ENCODE assay signal across 1 cellular context in the genomic region with DNA sequence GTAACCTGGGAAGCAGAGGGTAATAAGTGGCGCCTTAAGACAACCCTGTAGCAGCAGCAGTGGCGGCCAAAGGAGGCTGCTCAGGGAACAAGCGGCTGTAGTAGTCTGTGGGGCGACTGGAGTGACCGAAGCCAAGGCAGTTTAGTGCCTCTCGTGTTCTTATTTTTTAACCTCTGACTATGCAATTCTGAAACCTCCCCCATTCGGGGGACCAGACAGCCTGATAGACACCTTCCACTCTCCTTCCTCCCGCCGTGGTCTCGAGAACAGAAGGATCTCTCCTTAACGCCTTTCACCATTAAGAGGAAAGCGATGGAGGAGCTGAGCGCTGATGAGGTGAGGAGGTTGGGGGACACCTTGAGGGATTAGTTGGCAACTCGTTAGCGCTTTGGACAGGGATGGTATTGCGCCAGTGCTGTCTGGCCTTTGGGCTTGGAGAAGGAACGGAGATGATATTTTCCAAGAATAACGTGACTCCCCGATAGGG.
TF ChIP-seq lines count a peak whose summit lies in the region.

No MANE protein-coding gene starts in this region.

TF ChIP-seq in HepG2, 621 proteins besides CTCF, POLR2A, EP300 and RAD21 (continued from another document and continues in another):
- TF ChIP-seq, protein P1, sequence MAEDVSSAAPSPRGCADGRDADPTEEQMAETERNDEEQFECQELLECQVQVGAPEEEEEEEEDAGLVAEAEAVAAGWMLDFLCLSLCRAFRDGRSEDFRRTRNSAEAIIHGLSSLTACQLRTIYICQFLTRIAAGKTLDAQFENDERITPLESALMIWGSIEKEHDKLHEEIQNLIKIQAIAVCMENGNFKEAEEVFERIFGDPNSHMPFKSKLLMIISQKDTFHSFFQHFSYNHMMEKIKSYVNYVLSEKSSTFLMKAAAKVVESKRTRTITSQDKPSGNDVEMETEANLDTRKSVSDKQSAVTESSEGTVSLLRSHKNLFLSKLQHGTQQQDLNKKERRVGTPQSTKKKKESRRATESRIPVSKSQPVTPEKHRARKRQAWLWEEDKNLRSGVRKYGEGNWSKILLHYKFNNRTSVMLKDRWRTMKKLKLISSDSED (CRISPR knock-in tag; IDR thresholded peaks at IDR 0.05): no peak
- TF ChIP-seq ZNF160 (CRISPR knock-in tag; IDR thresholded peaks at IDR 0.05): 0 out of 2 replicates have a peak, but pooled peaks have one; percentile 41
- no peak for TF ChIP-seq ZFP36L2 (CRISPR knock-in tag; IDR thresholded peaks at IDR 0.05)
- TF ChIP-seq SALL1 (CRISPR knock-in tag; IDR thresholded peaks at IDR 0.05): peak; percentile 38; the same call in 1 of the 2 replicates
- TF ChIP-seq, protein P2, sequence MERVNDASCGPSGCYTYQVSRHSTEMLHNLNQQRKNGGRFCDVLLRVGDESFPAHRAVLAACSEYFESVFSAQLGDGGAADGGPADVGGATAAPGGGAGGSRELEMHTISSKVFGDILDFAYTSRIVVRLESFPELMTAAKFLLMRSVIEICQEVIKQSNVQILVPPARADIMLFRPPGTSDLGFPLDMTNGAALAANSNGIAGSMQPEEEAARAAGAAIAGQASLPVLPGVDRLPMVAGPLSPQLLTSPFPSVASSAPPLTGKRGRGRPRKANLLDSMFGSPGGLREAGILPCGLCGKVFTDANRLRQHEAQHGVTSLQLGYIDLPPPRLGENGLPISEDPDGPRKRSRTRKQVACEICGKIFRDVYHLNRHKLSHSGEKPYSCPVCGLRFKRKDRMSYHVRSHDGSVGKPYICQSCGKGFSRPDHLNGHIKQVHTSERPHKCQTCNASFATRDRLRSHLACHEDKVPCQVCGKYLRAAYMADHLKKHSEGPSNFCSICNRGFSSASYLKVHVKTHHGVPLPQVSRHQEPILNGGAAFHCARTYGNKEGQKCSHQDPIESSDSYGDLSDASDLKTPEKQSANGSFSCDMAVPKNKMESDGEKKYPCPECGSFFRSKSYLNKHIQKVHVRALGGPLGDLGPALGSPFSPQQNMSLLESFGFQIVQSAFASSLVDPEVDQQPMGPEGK (CRISPR knock-in tag; IDR thresholded peaks at IDR 0.05): no peak
- TF ChIP-seq SP2 (CRISPR knock-in tag; IDR thresholded peaks at IDR 0.05): no peak
- no peak for TF ChIP-seq ZC3H4 (CRISPR knock-in tag; IDR thresholded peaks at IDR 0.05; ENCODE audit: borderline replicate concordance)
- TF ChIP-seq, protein P3, sequence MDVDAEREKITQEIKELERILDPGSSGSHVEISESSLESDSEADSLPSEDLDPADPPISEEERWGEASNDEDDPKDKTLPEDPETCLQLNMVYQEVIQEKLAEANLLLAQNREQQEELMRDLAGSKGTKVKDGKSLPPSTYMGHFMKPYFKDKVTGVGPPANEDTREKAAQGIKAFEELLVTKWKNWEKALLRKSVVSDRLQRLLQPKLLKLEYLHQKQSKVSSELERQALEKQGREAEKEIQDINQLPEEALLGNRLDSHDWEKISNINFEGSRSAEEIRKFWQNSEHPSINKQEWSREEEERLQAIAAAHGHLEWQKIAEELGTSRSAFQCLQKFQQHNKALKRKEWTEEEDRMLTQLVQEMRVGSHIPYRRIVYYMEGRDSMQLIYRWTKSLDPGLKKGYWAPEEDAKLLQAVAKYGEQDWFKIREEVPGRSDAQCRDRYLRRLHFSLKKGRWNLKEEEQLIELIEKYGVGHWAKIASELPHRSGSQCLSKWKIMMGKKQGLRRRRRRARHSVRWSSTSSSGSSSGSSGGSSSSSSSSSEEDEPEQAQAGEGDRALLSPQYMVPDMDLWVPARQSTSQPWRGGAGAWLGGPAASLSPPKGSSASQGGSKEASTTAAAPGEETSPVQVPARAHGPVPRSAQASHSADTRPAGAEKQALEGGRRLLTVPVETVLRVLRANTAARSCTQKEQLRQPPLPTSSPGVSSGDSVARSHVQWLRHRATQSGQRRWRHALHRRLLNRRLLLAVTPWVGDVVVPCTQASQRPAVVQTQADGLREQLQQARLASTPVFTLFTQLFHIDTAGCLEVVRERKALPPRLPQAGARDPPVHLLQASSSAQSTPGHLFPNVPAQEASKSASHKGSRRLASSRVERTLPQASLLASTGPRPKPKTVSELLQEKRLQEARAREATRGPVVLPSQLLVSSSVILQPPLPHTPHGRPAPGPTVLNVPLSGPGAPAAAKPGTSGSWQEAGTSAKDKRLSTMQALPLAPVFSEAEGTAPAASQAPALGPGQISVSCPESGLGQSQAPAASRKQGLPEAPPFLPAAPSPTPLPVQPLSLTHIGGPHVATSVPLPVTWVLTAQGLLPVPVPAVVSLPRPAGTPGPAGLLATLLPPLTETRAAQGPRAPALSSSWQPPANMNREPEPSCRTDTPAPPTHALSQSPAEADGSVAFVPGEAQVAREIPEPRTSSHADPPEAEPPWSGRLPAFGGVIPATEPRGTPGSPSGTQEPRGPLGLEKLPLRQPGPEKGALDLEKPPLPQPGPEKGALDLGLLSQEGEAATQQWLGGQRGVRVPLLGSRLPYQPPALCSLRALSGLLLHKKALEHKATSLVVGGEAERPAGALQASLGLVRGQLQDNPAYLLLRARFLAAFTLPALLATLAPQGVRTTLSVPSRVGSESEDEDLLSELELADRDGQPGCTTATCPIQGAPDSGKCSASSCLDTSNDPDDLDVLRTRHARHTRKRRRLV (CRISPR knock-in tag; IDR thresholded peaks at IDR 0.05): no peak
- no peak for TF ChIP-seq PRPF4 (IDR thresholded peaks at IDR 0.05; ENCODE audit: low read depth, low read length, poor library complexity, severe bottlenecking)
- TF ChIP-seq DR1 (CRISPR knock-in tag; IDR thresholded peaks at IDR 0.05): no peak
- TF ChIP-seq ZBTB7B (CRISPR knock-in tag; IDR thresholded peaks at IDR 0.05): no peak
- TF ChIP-seq, protein P4, sequence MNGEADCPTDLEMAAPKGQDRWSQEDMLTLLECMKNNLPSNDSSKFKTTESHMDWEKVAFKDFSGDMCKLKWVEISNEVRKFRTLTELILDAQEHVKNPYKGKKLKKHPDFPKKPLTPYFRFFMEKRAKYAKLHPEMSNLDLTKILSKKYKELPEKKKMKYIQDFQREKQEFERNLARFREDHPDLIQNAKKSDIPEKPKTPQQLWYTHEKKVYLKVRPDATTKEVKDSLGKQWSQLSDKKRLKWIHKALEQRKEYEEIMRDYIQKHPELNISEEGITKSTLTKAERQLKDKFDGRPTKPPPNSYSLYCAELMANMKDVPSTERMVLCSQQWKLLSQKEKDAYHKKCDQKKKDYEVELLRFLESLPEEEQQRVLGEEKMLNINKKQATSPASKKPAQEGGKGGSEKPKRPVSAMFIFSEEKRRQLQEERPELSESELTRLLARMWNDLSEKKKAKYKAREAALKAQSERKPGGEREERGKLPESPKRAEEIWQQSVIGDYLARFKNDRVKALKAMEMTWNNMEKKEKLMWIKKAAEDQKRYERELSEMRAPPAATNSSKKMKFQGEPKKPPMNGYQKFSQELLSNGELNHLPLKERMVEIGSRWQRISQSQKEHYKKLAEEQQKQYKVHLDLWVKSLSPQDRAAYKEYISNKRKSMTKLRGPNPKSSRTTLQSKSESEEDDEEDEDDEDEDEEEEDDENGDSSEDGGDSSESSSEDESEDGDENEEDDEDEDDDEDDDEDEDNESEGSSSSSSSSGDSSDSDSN (CRISPR knock-in tag; IDR thresholded peaks at IDR 0.05): peak; percentile 63
- TF ChIP-seq ZNF224 (CRISPR knock-in tag; IDR thresholded peaks at IDR 0.05): no peak
- TF ChIP-seq ZNF773 (CRISPR knock-in tag; IDR thresholded peaks at IDR 0.05; ENCODE audit: borderline replicate concordance): no peak
- TF ChIP-seq, protein P5, sequence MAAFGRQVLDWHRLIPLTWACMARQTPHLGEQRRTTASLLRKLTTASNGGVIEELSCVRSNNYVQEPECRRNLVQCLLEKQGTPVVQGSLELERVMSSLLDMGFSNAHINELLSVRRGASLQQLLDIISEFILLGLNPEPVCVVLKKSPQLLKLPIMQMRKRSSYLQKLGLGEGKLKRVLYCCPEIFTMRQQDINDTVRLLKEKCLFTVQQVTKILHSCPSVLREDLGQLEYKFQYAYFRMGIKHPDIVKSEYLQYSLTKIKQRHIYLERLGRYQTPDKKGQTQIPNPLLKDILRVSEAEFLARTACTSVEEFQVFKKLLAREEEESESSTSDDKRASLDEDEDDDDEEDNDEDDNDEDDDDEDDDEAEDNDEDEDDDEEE (CRISPR knock-in tag; IDR thresholded peaks at IDR 0.05): 0 out of 2 replicates have a peak, but pooled peaks have one; percentile 50
- no peak for TF ChIP-seq ZNF724P (CRISPR knock-in tag; IDR thresholded peaks at IDR 0.05; ENCODE audit: borderline replicate concordance)
- no peak for TF ChIP-seq CREM (IDR thresholded peaks at IDR 0.05)
- TF ChIP-seq CREM (CRISPR knock-in tag; IDR thresholded peaks at IDR 0.05): no peak
- 0 out of 2 replicates have a peak, but pooled peaks have one; percentile 29 for TF ChIP-seq EED (CRISPR knock-in tag; IDR thresholded peaks at IDR 0.05)
- no peak for TF ChIP-seq ZNF207 (IDR thresholded peaks at IDR 0.05; ENCODE audit: borderline replicate concordance)
- TF ChIP-seq ZNF792 (CRISPR knock-in tag; IDR thresholded peaks at IDR 0.05): no peak
- TF ChIP-seq, protein P6, sequence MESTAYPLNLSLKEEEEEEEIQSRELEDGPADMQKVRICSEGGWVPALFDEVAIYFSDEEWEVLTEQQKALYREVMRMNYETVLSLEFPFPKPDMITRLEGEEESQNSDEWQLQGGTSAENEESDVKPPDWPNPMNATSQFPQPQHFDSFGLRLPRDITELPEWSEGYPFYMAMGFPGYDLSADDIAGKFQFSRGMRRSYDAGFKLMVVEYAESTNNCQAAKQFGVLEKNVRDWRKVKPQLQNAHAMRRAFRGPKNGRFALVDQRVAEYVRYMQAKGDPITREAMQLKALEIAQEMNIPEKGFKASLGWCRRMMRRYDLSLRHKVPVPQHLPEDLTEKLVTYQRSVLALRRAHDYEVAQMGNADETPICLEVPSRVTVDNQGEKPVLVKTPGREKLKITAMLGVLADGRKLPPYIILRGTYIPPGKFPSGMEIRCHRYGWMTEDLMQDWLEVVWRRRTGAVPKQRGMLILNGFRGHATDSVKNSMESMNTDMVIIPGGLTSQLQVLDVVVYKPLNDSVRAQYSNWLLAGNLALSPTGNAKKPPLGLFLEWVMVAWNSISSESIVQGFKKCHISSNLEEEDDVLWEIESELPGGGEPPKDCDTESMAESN (CRISPR knock-in tag; conservative IDR thresholded peaks at IDR 0.05): 0 out of 2 replicates have a peak, but pooled peaks have one; percentile 12
- no peak for TF ChIP-seq SMARCE1 (IDR thresholded peaks at IDR 0.05; ENCODE audit: borderline replicate concordance)
- TF ChIP-seq, protein P7, sequence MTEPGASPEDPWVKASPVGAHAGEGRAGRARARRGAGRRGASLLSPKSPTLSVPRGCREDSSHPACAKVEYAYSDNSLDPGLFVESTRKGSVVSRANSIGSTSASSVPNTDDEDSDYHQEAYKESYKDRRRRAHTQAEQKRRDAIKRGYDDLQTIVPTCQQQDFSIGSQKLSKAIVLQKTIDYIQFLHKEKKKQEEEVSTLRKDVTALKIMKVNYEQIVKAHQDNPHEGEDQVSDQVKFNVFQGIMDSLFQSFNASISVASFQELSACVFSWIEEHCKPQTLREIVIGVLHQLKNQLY (CRISPR knock-in tag; IDR thresholded peaks at IDR 0.05): no peak
- no peak for TF ChIP-seq YEATS4 (CRISPR knock-in tag; IDR thresholded peaks at IDR 0.05; ENCODE audit: borderline replicate concordance)
- TF ChIP-seq ZNF326 (CRISPR knock-in tag; IDR thresholded peaks at IDR 0.05; ENCODE audit: borderline replicate concordance): no peak
- no peak for TF ChIP-seq HNF4G (IDR thresholded peaks at IDR 0.05; ENCODE audit: borderline replicate concordance, low read depth, low read length)
- no peak for TF ChIP-seq HNF4G (CRISPR knock-in tag; IDR thresholded peaks at IDR 0.05; ENCODE audit: borderline replicate concordance, low read depth)
- TF ChIP-seq ZIK1 (CRISPR knock-in tag; IDR thresholded peaks at IDR 0.05; ENCODE audit: borderline replicate concordance, low read depth): no peak
- TF ChIP-seq, protein P8, sequence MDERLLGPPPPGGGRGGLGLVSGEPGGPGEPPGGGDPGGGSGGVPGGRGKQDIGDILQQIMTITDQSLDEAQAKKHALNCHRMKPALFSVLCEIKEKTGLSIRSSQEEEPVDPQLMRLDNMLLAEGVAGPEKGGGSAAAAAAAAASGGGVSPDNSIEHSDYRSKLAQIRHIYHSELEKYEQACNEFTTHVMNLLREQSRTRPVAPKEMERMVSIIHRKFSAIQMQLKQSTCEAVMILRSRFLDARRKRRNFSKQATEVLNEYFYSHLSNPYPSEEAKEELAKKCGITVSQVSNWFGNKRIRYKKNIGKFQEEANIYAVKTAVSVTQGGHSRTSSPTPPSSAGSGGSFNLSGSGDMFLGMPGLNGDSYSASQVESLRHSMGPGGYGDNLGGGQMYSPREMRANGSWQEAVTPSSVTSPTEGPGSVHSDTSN (CRISPR knock-in tag; IDR thresholded peaks at IDR 0.05): no peak
- no peak for TF ChIP-seq GABPA (IDR thresholded peaks at IDR 0.05; ENCODE audit: low read depth, low read length)
- TF ChIP-seq GABPA (CRISPR knock-in tag; IDR thresholded peaks at IDR 0.05; ENCODE audit: low read depth): no peak
- no peak for TF ChIP-seq ZNF234 (CRISPR knock-in tag; conservative IDR thresholded peaks at IDR 0.05)
- TF ChIP-seq, protein P9, sequence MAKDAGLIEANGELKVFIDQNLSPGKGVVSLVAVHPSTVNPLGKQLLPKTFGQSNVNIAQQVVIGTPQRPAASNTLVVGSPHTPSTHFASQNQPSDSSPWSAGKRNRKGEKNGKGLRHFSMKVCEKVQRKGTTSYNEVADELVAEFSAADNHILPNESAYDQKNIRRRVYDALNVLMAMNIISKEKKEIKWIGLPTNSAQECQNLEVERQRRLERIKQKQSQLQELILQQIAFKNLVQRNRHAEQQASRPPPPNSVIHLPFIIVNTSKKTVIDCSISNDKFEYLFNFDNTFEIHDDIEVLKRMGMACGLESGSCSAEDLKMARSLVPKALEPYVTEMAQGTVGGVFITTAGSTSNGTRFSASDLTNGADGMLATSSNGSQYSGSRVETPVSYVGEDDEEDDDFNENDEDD (CRISPR knock-in tag; IDR thresholded peaks at IDR 0.05; ENCODE audit: borderline replicate concordance): no peak
- TF ChIP-seq ZSCAN9 (CRISPR knock-in tag; IDR thresholded peaks at IDR 0.05; ENCODE audit: borderline replicate concordance): no peak
- no peak for TF ChIP-seq TBX2 (CRISPR knock-in tag; IDR thresholded peaks at IDR 0.05; ENCODE audit: borderline replicate concordance)
- TF ChIP-seq, protein P10, sequence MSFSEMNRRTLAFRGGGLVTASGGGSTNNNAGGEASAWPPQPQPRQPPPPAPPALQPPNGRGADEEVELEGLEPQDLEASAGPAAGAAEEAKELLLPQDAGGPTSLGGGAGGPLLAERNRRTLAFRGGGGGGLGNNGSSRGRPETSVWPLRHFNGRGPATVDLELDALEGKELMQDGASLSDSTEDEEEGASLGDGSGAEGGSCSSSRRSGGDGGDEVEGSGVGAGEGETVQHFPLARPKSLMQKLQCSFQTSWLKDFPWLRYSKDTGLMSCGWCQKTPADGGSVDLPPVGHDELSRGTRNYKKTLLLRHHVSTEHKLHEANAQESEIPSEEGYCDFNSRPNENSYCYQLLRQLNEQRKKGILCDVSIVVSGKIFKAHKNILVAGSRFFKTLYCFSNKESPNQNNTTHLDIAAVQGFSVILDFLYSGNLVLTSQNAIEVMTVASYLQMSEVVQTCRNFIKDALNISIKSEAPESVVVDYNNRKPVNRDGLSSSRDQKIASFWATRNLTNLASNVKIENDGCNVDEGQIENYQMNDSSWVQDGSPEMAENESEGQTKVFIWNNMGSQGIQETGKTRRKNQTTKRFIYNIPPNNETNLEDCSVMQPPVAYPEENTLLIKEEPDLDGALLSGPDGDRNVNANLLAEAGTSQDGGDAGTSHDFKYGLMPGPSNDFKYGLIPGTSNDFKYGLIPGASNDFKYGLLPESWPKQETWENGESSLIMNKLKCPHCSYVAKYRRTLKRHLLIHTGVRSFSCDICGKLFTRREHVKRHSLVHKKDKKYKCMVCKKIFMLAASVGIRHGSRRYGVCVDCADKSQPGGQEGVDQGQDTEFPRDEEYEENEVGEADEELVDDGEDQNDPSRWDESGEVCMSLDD (CRISPR knock-in tag; IDR thresholded peaks at IDR 0.05; ENCODE audit: borderline replicate concordance): no peak
